9 cellular contexts compared by ENCODE assay signal in the genomic region with DNA sequence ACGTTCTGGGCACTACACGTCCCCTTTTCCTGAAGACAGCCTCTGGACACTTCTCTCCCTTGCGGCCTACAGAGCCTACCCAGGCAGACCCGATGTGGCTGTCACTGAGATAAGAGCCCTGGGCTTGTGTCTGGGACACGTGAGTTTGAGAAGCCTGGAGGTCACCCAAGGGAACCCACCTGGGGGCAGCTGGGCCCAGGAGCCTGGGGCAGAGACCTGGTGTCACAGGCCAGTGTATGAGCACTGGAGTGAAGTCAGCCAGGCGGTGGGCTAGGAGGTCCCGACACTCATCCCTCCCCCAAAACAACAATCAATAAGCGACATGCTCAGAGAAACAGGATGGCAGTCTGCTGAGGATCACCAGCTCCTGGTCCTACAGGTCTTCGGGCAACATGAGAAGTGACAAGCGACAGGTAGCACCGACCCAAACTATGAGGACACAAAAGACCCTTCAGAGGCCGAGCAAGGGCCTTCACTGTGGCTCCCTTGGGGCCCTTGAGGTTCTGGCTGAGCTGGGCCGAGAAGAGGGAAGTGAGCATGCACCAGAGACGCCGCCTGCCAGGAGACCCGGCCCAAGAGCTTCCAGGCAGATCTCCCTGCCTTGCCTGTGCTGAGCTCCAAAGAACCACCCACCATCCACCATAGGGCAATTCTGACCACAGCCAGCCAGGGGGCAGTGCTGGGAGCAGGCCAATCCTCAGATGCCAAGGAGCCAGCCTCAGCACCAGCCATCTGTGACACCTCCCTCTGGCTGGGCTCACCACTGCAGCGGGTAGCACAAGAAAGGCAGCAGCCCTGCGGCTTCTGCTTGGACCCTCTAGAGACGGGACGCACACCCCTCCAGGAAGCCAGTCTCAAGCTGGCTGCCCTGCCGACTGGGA. TPM values are rescaled to one million over a fixed set of nuclear protein-coding genes. Genes with fewer than 3 reads are reported as not detected.
DNase-seq lines count a peak whose midpoint lies in the region; ATAC-seq and TF ChIP-seq lines count a peak whose summit lies in the region.
"Had no signal": no experiment of that assay in that cellular context is flagged by ENCODE, and none has a peak within 500 bp of the region (broad histone marks: within the 10 kb centered on the region; RNA-seq: fewer than 3 reads in every experiment).

No MANE protein-coding gene starts in this region.

- H3K36me3 Mint-ChIP-seq in neural crest cell (ENCODE audit: low read depth) = peaks cover 3% of the 10 kb centered on the region
- no peaks in the 10 kb centered on the region for H3K36me3 Mint-ChIP-seq in CD4-positive, alpha-beta memory T cell

- DNase-seq in cardiac muscle cell (ENCODE audit: low read depth in 1 of 2, low spot score in 1 of 2) (no peak), left ventricle myocardium superior (no peak), NAMALWA (ENCODE audit: low spot score) (peak; percentile 66), astrocyte of the spinal cord (ENCODE audit: low read depth, low spot score) (no peak), neural crest cell (ENCODE audit: low read depth, low spot score) (no peak), NCI-H187 treated with DMSO at 0.1 percent for 48 hours (lab: John Stamatoyannopoulos, UW) (no peak), RWPE1 (ENCODE audit: low spot score) (no peak)
- DNase-seq in CD4-positive, alpha-beta memory T cell = no peak

- H3K4me1 Mint-ChIP-seq in neural crest cell = no peaks in the 10 kb centered on the region
- H3K4me1 Mint-ChIP-seq in CD4-positive, alpha-beta memory T cell = peaks cover 0 to 4% (median 0%) of the 10 kb centered on the region in 4 donors

- no peaks in the 10 kb centered on the region for H3K9me3 ChIP-seq in cardiac muscle cell (ENCODE audit: low read depth)
- no peaks in the 10 kb centered on the region for H3K9me3 ChIP-seq in CD4-positive, alpha-beta memory T cell (ENCODE audit: control insufficient read depth in 1 of 2, low read length in 2 of 2)

- ATAC-seq in left ventricle myocardium superior = no peak

- H3K27me3 Mint-ChIP-seq in neural crest cell (ENCODE audit: low read depth) = peaks cover 3% of the 10 kb centered on the region
- peaks cover 0 to 4% of the 10 kb centered on the region in 2 donors for H3K27me3 Mint-ChIP-seq in CD4-positive, alpha-beta memory T cell

- no peak overlapping the region for H3K4me3 Mint-ChIP-seq in neural crest cell
- no peak overlapping the region for H3K4me3 Mint-ChIP-seq in CD4-positive, alpha-beta memory T cell

- in situ Hi-C loops in astrocyte of the spinal cord (cut with HindIII; ENCODE audit: low sequenced_read_pairs) = no loop called here

- intact Hi-C loops in left ventricle myocardium superior (cut with micrococcal nuclease) = no loop called here
- intact Hi-C loops in CD4-positive, alpha-beta memory T cell (cut with micrococcal nuclease) = no loop called here

- TF ChIP-seq CTCF in cardiac muscle cell (IDR thresholded peaks at IDR 0.05; ENCODE audit: low read depth, low read length) = peak; percentile 37
- TF ChIP-seq CTCF in astrocyte of the spinal cord (IDR thresholded peaks at IDR 0.05; ENCODE audit: low read depth, low read length) = peak; percentile 43
- peak; percentile 42 for TF ChIP-seq CTCF in neural crest cell (conservative IDR thresholded peaks at IDR 0.05)
- TF ChIP-seq CTCF in RWPE1 (conservative IDR thresholded peaks at IDR 0.05; ENCODE audit: low read depth) = no peak

- no peaks in the 10 kb centered on the region for H3K27me3 ChIP-seq in cardiac muscle cell
- H3K27me3 ChIP-seq in CD4-positive, alpha-beta memory T cell (ENCODE audit: insufficient read depth, low read length) = no peaks in the 10 kb centered on the region

- H3K27ac ChIP-seq in cardiac muscle cell (no peak overlapping the region), RWPE1 (no peak overlapping the region)
- no peak overlapping the region for H3K27ac ChIP-seq in CD4-positive, alpha-beta memory T cell (ENCODE audit: low read depth, low read length)
- H3K27ac ChIP-seq: ascending aorta had no signal

- CTCF ChIA-PET in CD4-positive, alpha-beta memory T cell (lab: Charles Lee; ENCODE audit: partially characterized antibody) = interaction anchor here (0.7 to 1.2 kb wide), 5 partner anchors 9 to 32 kb away, joined by 3 to 4 read pairs (median 3); no protein-coding TSS in a partner anchor
- CTCF ChIA-PET in RWPE1 (lab: Yijun Ruan, JAX) = interaction anchor here (1.0 kb wide), 1 partner anchor 100 kb away, joined by 4 read pairs; no protein-coding TSS in a partner anchor

- H3K4me3 ChIP-seq in cardiac muscle cell (no peak overlapping the region), astrocyte of the spinal cord (ENCODE audit: low read depth, low read length) (no peak overlapping the region)
- H3K4me3 ChIP-seq in CD4-positive, alpha-beta memory T cell (ENCODE audit: low read length in 2 of 2) = no peak overlapping the region
- H3K4me3 ChIP-seq: ascending aorta had no signal

- peaks cover 3% of the 10 kb centered on the region for H3K9me3 Mint-ChIP-seq in neural crest cell
- peaks cover 0 to 7% (median 5%) of the 10 kb centered on the region in 8 donors for H3K9me3 Mint-ChIP-seq in CD4-positive, alpha-beta memory T cell

- H3K4me1 ChIP-seq in cardiac muscle cell (ENCODE audit: low read depth) = no peaks in the 10 kb centered on the region
- H3K4me1 ChIP-seq in CD4-positive, alpha-beta memory T cell (ENCODE audit: insufficient read depth, low read length) = no peaks in the 10 kb centered on the region
- H3K4me1 ChIP-seq: ascending aorta had no signal

- no peak overlapping the region for H3K27ac Mint-ChIP-seq in neural crest cell (ENCODE audit: unreplicated experiment)
- no peak overlapping the region for H3K27ac Mint-ChIP-seq in CD4-positive, alpha-beta memory T cell

- POLR2A ChIA-PET in CD4-positive, alpha-beta memory T cell (lab: Charles Lee; ENCODE audit: partially characterized antibody) = no interaction called here
- POLR2A ChIA-PET in RWPE1 (lab: Yijun Ruan, JAX; ENCODE audit: low non-redundant PET) = no interaction called here

- H3K36me3 ChIP-seq in cardiac muscle cell = no peaks in the 10 kb centered on the region
- no peaks in the 10 kb centered on the region for H3K36me3 ChIP-seq in CD4-positive, alpha-beta memory T cell (ENCODE audit: insufficient read depth, low read length)
- H3K36me3 ChIP-seq: ascending aorta had no signal

RNA-seq across cellular contexts. Expression of a gene that starts 11.0 kb away (rescaled TPM):
- 5.4 and 8.7 TPM in 2 replicates for total RNA-seq in cardiac muscle cell
- polyA plus RNA-seq in cardiac muscle cell = 6.8 and 8.7 TPM in 2 replicates
- total RNA-seq in left ventricle myocardium superior = 0.10 TPM
- 1.7 TPM in 2 replicates for total RNA-seq in neural crest cell
- not detected for total RNA-seq in CD4-positive, alpha-beta memory T cell
- polyA plus RNA-seq in CD4-positive, alpha-beta memory T cell = not detected
- total RNA-seq: ascending aorta had no signal

RNA-seq across cellular contexts. Expression of a gene that starts 37.1 kb away (rescaled TPM):
- total RNA-seq in cardiac muscle cell (28.5 and 33.8 TPM in 2 replicates), left ventricle myocardium superior (42.5 TPM), neural crest cell (24.4 and 25.3 TPM in 2 replicates)
- 36.8 and 37.0 TPM in 2 replicates for polyA plus RNA-seq in cardiac muscle cell
- total RNA-seq in CD4-positive, alpha-beta memory T cell = 10 to 100 TPM; 26.1 to 26.3 TPM
- polyA plus RNA-seq in CD4-positive, alpha-beta memory T cell = 10 to 100 TPM; 51.2 to 53.6 TPM

RNA-seq across cellular contexts. Expression of a gene that starts 37.6 kb away (rescaled TPM):
- total RNA-seq in cardiac muscle cell (19.4 and 23.5 TPM in 2 replicates), left ventricle myocardium superior (14.5 TPM), neural crest cell (9.4 and 10.2 TPM in 2 replicates)
- 14.5 and 25.5 TPM in 2 replicates for polyA plus RNA-seq in cardiac muscle cell
- not detected for total RNA-seq in CD4-positive, alpha-beta memory T cell
- not detected for polyA plus RNA-seq in CD4-positive, alpha-beta memory T cell

RNA-seq across cellular contexts. Expression of a gene that starts 51.7 kb away (rescaled TPM):
- 23.7 and 29.0 TPM in 2 replicates for total RNA-seq in cardiac muscle cell
- polyA plus RNA-seq in cardiac muscle cell = 35.8 and 37.3 TPM in 2 replicates
- total RNA-seq in left ventricle myocardium superior = 208 TPM
- 123 and 125 TPM in 2 replicates for total RNA-seq in neural crest cell
- total RNA-seq in CD4-positive, alpha-beta memory T cell = 1 to 10 TPM in 1 of 2 experiments, under 1 TPM in 1; 0.84 to 1.4 TPM
- polyA plus RNA-seq in CD4-positive, alpha-beta memory T cell = under 1 TPM; 0.11 to 0.21 TPM
